ENCODE assay signal across 1 cellular context in the genomic region with DNA sequence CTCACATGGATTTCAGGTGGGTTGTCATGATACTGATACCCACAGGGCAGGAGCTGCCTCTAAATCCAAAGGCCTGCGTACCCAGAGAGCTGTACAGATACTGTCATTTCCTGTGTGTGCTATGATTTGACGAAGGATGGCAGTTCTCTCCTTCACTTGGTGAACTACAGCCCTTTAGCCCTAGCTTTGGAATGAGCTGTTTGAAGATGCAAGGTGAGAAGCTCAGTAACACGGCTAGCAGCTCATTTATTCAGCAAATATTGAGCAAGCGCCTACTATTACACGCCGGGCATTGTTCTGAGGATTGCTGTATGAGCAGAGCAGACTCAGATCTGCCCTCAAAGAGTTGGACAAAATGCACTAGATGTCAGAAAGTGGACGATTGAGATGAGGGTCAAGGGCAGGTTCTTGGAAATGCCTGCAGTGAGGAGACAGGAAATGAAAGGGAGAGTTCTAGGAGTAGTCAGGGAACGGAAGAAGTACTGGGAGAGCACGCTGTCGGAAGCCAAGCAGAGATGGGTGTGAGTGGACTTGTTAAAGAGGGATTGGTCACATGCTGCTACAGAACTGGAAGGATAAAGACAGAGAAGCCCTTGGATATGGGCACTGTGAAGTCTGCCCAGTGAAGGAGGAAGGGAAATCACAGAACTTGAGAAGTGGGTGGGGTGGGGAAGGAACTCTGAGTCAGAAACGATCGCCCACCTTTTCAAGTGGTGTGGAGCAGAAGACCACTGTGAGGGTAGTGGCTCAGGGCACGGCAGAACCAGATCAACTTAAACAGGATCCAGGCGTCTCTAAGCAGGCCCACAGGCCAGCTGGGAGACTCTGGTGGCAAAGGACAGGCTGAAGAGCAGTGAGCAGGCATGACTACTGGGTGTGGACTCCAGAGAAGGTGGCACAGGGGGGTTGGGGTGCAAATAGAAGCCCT.
TF ChIP-seq lines count a peak whose summit lies in the region.

No MANE protein-coding gene starts in this region.

TF ChIP-seq in K562, 482 proteins besides CTCF, POLR2A, EP300 and RAD21:
- TF ChIP-seq, protein P1, sequence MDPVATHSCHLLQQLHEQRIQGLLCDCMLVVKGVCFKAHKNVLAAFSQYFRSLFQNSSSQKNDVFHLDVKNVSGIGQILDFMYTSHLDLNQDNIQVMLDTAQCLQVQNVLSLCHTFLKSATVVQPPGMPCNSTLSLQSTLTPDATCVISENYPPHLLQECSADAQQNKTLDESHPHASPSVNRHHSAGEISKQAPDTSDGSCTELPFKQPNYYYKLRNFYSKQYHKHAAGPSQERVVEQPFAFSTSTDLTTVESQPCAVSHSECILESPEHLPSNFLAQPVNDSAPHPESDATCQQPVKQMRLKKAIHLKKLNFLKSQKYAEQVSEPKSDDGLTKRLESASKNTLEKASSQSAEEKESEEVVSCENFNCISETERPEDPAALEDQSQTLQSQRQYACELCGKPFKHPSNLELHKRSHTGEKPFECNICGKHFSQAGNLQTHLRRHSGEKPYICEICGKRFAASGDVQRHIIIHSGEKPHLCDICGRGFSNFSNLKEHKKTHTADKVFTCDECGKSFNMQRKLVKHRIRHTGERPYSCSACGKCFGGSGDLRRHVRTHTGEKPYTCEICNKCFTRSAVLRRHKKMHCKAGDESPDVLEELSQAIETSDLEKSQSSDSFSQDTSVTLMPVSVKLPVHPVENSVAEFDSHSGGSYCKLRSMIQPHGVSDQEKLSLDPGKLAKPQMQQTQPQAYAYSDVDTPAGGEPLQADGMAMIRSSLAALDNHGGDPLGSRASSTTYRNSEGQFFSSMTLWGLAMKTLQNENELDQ (CRISPR knock-in tag; IDR thresholded peaks at IDR 0.05; ENCODE audit: borderline replicate concordance), result no peak
- TF ChIP-seq, protein P2, sequence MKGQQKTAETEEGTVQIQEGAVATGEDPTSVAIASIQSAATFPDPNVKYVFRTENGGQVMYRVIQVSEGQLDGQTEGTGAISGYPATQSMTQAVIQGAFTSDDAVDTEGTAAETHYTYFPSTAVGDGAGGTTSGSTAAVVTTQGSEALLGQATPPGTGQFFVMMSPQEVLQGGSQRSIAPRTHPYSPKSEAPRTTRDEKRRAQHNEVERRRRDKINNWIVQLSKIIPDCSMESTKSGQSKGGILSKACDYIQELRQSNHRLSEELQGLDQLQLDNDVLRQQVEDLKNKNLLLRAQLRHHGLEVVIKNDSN (CRISPR knock-in tag; IDR thresholded peaks at IDR 0.05), result 0 out of 2 replicates have a peak, but pooled peaks have one; percentile 28
- TF ChIP-seq GABPA (tag; conservative IDR thresholded peaks at IDR 0.05; ENCODE audit: low read depth) (0 out of 2 replicates have a peak, but pooled peaks have one; percentile 26), L3MBTL2 (IDR thresholded peaks at IDR 0.05) (0 out of 2 replicates have a peak, but pooled peaks have one; percentile 14), HDAC1 (IDR thresholded peaks at IDR 0.05) (0 out of 4 replicates have a peak, but pooled peaks of 1 of the 2 experiments have one; percentile 24)
- TF ChIP-seq, protein P3, sequence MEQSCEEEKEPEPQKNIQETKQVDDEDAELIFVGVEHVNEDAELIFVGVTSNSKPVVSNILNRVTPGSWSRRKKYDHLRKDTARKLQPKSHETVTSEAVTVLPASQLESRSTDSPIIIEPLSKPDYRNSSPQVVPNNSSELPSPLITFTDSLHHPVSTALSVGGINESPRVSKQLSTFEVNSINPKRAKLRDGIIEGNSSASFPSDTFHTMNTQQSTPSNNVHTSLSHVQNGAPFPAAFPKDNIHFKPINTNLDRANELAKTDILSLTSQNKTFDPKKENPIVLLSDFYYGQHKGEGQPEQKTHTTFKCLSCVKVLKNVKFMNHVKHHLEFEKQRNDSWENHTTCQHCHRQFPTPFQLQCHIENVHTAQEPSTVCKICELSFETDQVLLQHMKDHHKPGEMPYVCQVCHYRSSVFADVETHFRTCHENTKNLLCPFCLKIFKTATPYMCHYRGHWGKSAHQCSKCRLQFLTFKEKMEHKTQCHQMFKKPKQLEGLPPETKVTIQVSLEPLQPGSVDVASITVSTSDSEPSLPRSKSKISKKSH (CRISPR knock-in tag; IDR thresholded peaks at IDR 0.05), result no peak
- TF ChIP-seq, protein P4, sequence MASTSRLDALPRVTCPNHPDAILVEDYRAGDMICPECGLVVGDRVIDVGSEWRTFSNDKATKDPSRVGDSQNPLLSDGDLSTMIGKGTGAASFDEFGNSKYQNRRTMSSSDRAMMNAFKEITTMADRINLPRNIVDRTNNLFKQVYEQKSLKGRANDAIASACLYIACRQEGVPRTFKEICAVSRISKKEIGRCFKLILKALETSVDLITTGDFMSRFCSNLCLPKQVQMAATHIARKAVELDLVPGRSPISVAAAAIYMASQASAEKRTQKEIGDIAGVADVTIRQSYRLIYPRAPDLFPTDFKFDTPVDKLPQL (IDR thresholded peaks at IDR 0.05; ENCODE audit: extremely low read depth, insufficient read length), result no peak
- TF ChIP-seq, protein P5, sequence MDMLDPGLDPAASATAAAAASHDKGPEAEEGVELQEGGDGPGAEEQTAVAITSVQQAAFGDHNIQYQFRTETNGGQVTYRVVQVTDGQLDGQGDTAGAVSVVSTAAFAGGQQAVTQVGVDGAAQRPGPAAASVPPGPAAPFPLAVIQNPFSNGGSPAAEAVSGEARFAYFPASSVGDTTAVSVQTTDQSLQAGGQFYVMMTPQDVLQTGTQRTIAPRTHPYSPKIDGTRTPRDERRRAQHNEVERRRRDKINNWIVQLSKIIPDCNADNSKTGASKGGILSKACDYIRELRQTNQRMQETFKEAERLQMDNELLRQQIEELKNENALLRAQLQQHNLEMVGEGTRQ (CRISPR knock-in tag; IDR thresholded peaks at IDR 0.05), result peak; percentile 35; the same call in 1 of the 2 replicates
